ENCODE assay signal across 14 cellular contexts in the genomic region with DNA sequence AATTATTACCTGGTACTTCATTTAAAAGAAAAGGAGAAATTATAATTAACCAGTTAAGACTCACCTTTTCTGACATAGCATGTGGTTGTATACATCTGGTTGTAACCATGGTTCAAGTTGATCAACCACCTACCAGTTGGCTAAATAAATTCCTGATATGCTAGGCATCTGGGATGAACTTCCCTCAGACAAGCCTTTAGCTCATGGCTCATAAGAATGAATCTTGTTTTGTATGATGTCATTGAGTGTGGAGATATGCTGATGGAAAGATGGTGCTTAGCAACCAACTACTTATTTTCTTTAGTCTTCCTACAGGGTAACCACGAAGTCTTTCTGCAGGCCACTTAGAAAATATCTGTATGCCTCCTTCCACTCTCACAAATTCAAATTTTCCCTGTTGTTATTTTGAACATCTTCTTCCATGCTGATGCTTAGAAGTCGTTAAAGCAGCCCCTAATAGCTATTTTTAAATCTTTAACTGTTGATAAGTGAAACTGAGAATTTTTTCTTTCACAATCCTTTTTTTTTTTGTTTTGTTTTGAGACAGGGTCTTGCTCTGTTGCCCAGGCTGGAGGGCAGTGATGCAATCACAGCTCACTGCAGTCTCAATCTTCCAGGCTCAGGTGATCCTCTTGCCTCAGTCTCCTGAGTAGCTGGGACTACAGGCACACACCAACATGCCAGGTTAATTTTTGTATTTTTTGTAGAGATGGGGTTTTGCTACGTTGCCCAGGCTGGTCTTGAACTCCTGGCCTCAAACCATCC. TPM values are rescaled to one million over a fixed set of nuclear protein-coding genes. Genes with fewer than 3 reads are reported as not detected.
DNase-seq lines count a peak whose midpoint lies in the region; ATAC-seq, FAIRE-seq and TF ChIP-seq lines count a peak whose summit lies in the region.
"Had no signal": no experiment of that assay in that cellular context is flagged by ENCODE, and none has a peak within 500 bp of the region (broad histone marks: within the 10 kb centered on the region; RNA-seq: fewer than 3 reads in every experiment).

No MANE protein-coding gene starts in this region.

- H2BK12ac ChIP-seq in mesenchymal stem cell (ENCODE audit: low read length in 2 of 2): no peak overlapping the region

- peaks cover 44% of the 10 kb centered on the region for H3K4me1 Mint-ChIP-seq in Calu3 (ENCODE audit: low read depth, unreplicated experiment)
- H3K4me1 Mint-ChIP-seq: T-helper 17 cell had no signal

- peak overlapping the region; percentile 86 for H3K27ac Mint-ChIP-seq in Calu3 (ENCODE audit: unreplicated experiment)
- H3K27ac Mint-ChIP-seq: activated CD4-positive, alpha-beta memory T cell treated with anti-CD3 and anti-CD28 coated beads for 36 hours; activated naive CD4-positive, alpha-beta T cell treated with anti-CD3 and anti-CD28 coated beads for 36 hours; T-helper 17 cell had no signal

- TF ChIP-seq POLR2A in K562 (conservative IDR thresholded peaks at IDR 0.05): no peak
- TF ChIP-seq POLR2A in body of pancreas (IDR thresholded peaks at IDR 0.05): no peak

- H3K27ac ChIP-seq in K562 (ENCODE audit: extremely low read depth, low read depth, low read length): no peak overlapping the region
- no peak overlapping the region for H3K27ac ChIP-seq in mesenchymal stem cell (ENCODE audit: low read length, poor library complexity, severe bottlenecking)
- H3K27ac ChIP-seq in body of pancreas: no peak overlapping the region
- H3K27ac ChIP-seq: skin epidermis had no signal

- H2BK15ac ChIP-seq in mesenchymal stem cell (ENCODE audit: low read depth, poor library complexity, severe bottlenecking): no peak overlapping the region

- 15% methylated on average over 3 of the region's 3 CpGs for WGBS in K562 (ENCODE audit: insufficient coverage, low coverage, missing lambda C conversion rate)
- 43% methylated on average over 2 of the region's 3 CpGs for WGBS in mesenchymal stem cell
- 71 to 80% methylated on average over 3 of the region's 3 CpGs for WGBS in body of pancreas, 2 donors

- intact Hi-C loops in Calu3 (cut with micrococcal nuclease; ENCODE audit: unreplicated experiment): loop anchor here (5.0 kb wide), 1 partner anchor 57 kb away; no protein-coding TSS in a partner anchor
- intact Hi-C loops in K562 (cut with micrococcal nuclease): no loop called here
- intact Hi-C loops in body of pancreas (cut with DNase I): no loop called here

- POLR2A ChIA-PET in K562 (lab: Yijun Ruan, JAX): interaction anchor here (0.6 kb wide), 1 partner anchor 178 kb away, joined by 3 read pairs; no protein-coding TSS in a partner anchor

- H2AFZ ChIP-seq in K562 (ENCODE audit: low read depth, low read length): no peak overlapping the region
- no peak overlapping the region for H2AFZ ChIP-seq in mesenchymal stem cell (ENCODE audit: low read depth, low read length)

- H3K27me3 Mint-ChIP-seq in Calu3 (ENCODE audit: unreplicated experiment): no peaks in the 10 kb centered on the region

- H3K9me1 ChIP-seq in K562 (ENCODE audit: control insufficient read depth, insufficient read depth, low read length): no peaks in the 10 kb centered on the region

- H3K79me2 ChIP-seq in K562 (ENCODE audit: control insufficient read depth, insufficient read depth, low read length): no peaks in the 10 kb centered on the region

- H3K36me3 ChIP-seq in K562 (ENCODE audit: control insufficient read depth, insufficient read depth, low read length) (no peaks in the 10 kb centered on the region), mesenchymal stem cell (ENCODE audit: control insufficient read depth in 1 of 2, insufficient read depth in 2 of 2, low read depth in 1 of 2, low read length in 2 of 2) (no peaks in the 10 kb centered on the region), body of pancreas (replicated peaks in 1 of 2; ENCODE audit: insufficient read depth in 1 of 2, low read depth in 2 of 2) (no peaks in the 10 kb centered on the region)

- H3K14ac ChIP-seq in mesenchymal stem cell (ENCODE audit: low read length in 2 of 2): no peak overlapping the region

- H3K9me3 ChIP-seq in K562 (replicated peaks; ENCODE audit: control insufficient read depth, insufficient read depth, low read depth, low read length): no peaks in the 10 kb centered on the region
- no peaks in the 10 kb centered on the region for H3K9me3 ChIP-seq in mesenchymal stem cell (ENCODE audit: control insufficient read depth, low read length)
- no peaks in the 10 kb centered on the region for H3K9me3 ChIP-seq in body of pancreas

- H2BK5ac ChIP-seq in mesenchymal stem cell (ENCODE audit: low read depth, low read length, poor library complexity, severe bottlenecking): no peak overlapping the region

- H3K4me1 ChIP-seq in K562 (replicated peaks in 1 of 2; ENCODE audit: control insufficient read depth in 2 of 2, insufficient read depth in 2 of 2, low read length in 2 of 2): peaks cover 10 to 23% of the 10 kb centered on the region in 2 experiments
- peaks cover 14% of the 10 kb centered on the region for H3K4me1 ChIP-seq in mesenchymal stem cell (ENCODE audit: control insufficient read depth, insufficient read depth, low read depth, low read length)
- H3K4me1 ChIP-seq in body of pancreas: no peaks in the 10 kb centered on the region

- H2AK5ac ChIP-seq in mesenchymal stem cell (ENCODE audit: low read length, severe bottlenecking): no peak overlapping the region

- H3K9ac ChIP-seq in K562 (ENCODE audit: insufficient read depth in 1 of 2, low read depth in 2 of 2, low read length in 2 of 2): no peak overlapping the region
- peak overlapping the region; percentile 80 for H3K9ac ChIP-seq in mesenchymal stem cell (ENCODE audit: low read length)

- H3K18ac ChIP-seq in mesenchymal stem cell (ENCODE audit: low read depth in 1 of 2, low read length in 2 of 2): no peak overlapping the region

- H4K91ac ChIP-seq in mesenchymal stem cell (ENCODE audit: low read length): no peak overlapping the region

- DNase-seq in Calu3 (no peak), HTR-8/SVneo (ENCODE audit: insufficient read length, low spot score) (no peak), K562 (ENCODE audit: extremely low read depth in 1 of 4, low spot score in 3 of 4) (no peak), mesenchymal stem cell (peak; percentile 86), inferior parietal cortex (ENCODE audit: extremely low spot score) (no peak), body of pancreas (no peak)
- DNase-seq: activated CD4-positive, alpha-beta memory T cell treated with anti-CD3 and anti-CD28 coated beads for 36 hours; activated naive CD4-positive, alpha-beta T cell treated with anti-CD3 and anti-CD28 coated beads for 36 hours; NCI-H146; T-helper 17 cell had no signal

- TF ChIP-seq CTCF in Calu3 (IDR thresholded peaks at IDR 0.05; ENCODE audit: unreplicated experiment): no peak
- TF ChIP-seq CTCF in K562 (IDR thresholded peaks at IDR 0.05 in 2 of 3, conservative IDR thresholded peaks at IDR 0.05 in 1 of 3; ENCODE audit: insufficient read depth in 2 of 3, low read depth in 1 of 3, low read length in 3 of 3): no peak
- TF ChIP-seq CTCF in body of pancreas (IDR thresholded peaks at IDR 0.05): no peak

- no peak overlapping the region for H2BK120ac ChIP-seq in mesenchymal stem cell (ENCODE audit: low read depth, low read length)

- H3K27me3 ChIP-seq in K562 (ENCODE audit: control insufficient read depth in 2 of 2, insufficient read depth in 2 of 2, low read length in 2 of 2) (no peaks in the 10 kb centered on the region), mesenchymal stem cell (ENCODE audit: control insufficient read depth in 1 of 2, insufficient read depth in 1 of 2, low read length in 2 of 2) (no peaks in the 10 kb centered on the region), body of pancreas (no peaks in the 10 kb centered on the region)

- in situ Hi-C loops in K562 (cut with MboI): no loop called here

- CTCF ChIA-PET in Calu3 (lab: Charles Lee) (interaction anchor here (1.2 kb wide), 1 partner anchor 10 kb away, joined by 3 read pairs; no protein-coding TSS in a partner anchor), K562 (lab: Yijun Ruan, JAX; ENCODE audit: low intra/inter-chr PET ratio) (no interaction called here)

- no TSS peak for BruUV-seq in Calu3 (replicated peaks; lab: Mats Ljungman, UMichigan)
- BruUV-seq in K562 (replicated peaks; lab: Mats Ljungman, UMichigan): no TSS peak

- no peaks in the 10 kb centered on the region for H3K9me3 Mint-ChIP-seq in Calu3 (ENCODE audit: low read depth, unreplicated experiment)
- H3K9me3 Mint-ChIP-seq: activated CD4-positive, alpha-beta memory T cell treated with anti-CD3 and anti-CD28 coated beads for 36 hours; activated naive CD4-positive, alpha-beta T cell treated with anti-CD3 and anti-CD28 coated beads for 36 hours had no signal

- peak; percentile 72 for FAIRE-seq in HTR-8/SVneo (lab: Jason Lieb, UNC)
- FAIRE-seq in K562 (lab: Jason Lieb, UNC): no peak

- TF ChIP-seq EP300 in K562 (IDR thresholded peaks at IDR 0.05; ENCODE audit: low read length): no peak

- H3K4me2 ChIP-seq in K562 (ENCODE audit: insufficient read depth, low read length) (no peak overlapping the region), mesenchymal stem cell (ENCODE audit: low read length, poor library complexity, severe bottlenecking) (no peak overlapping the region)

- no peak overlapping the region for H4K8ac ChIP-seq in mesenchymal stem cell (ENCODE audit: low read length)

- ATAC-seq in K562: no peak
- no peak for ATAC-seq in body of pancreas
- ATAC-seq in HG02970 (IDR thresholded peaks at IDR 0.05; ENCODE audit: low FRiP score, unreplicated experiment): no peak
- no peak for ATAC-seq in HG03095 (IDR thresholded peaks at IDR 0.05; ENCODE audit: unreplicated experiment)
- ATAC-seq: T-helper 17 cell had no signal

- H3K4me3 Mint-ChIP-seq in Calu3 (ENCODE audit: low read depth, unreplicated experiment): no peak overlapping the region
- H3K4me3 Mint-ChIP-seq: activated CD4-positive, alpha-beta memory T cell treated with anti-CD3 and anti-CD28 coated beads for 36 hours; activated naive CD4-positive, alpha-beta T cell treated with anti-CD3 and anti-CD28 coated beads for 36 hours; T-helper 17 cell had no signal

- no peak overlapping the region for H3K23ac ChIP-seq in mesenchymal stem cell (ENCODE audit: low read length in 2 of 2)

- no peaks in the 10 kb centered on the region for H3K79me1 ChIP-seq in mesenchymal stem cell (replicated peaks; ENCODE audit: low read length, poor library complexity, severe bottlenecking)

- H3K4ac ChIP-seq in mesenchymal stem cell (ENCODE audit: low read depth in 1 of 2, low read length in 2 of 2): no peak overlapping the region

- no peak overlapping the region for H3K4me3 ChIP-seq in K562
- no peak overlapping the region for H3K4me3 ChIP-seq in mesenchymal stem cell (ENCODE audit: insufficient read depth in 1 of 2, low read depth in 1 of 2, low read length in 2 of 2)
- H3K4me3 ChIP-seq in body of pancreas: no peak overlapping the region
- H3K4me3 ChIP-seq: skin epidermis had no signal

- TF ChIP-seq RAD21 in K562 (CRISPR knock-in tag; conservative IDR thresholded peaks at IDR 0.05 in 1 of 2, IDR thresholded peaks at IDR 0.05 in 1 of 2): no peak

- peaks cover 11% of the 10 kb centered on the region for H3K36me3 Mint-ChIP-seq in Calu3 (ENCODE audit: insufficient read depth, unreplicated experiment)
- H3K36me3 Mint-ChIP-seq: activated CD4-positive, alpha-beta memory T cell treated with anti-CD3 and anti-CD28 coated beads for 36 hours had no signal

- H4K20me1 ChIP-seq in K562 (replicated peaks; ENCODE audit: control insufficient read depth, insufficient read depth, low read length): no peaks in the 10 kb centered on the region

RNA-seq across cellular contexts. Expression of a gene that starts 51.9 kb away (rescaled TPM):
- total RNA-seq in Calu3 (2022) (0.91 and 1.3 TPM in 2 replicates), K562 (2014; rRNA removed) (0.91 and 1.2 TPM in 2 replicates), K562 (2014; rRNA removed; fragmentation: Illumina TruSeq; extraction: Trizol) (0.40 and 0.54 TPM in 2 replicates), K562 (2015; rRNA removed; fragmentation: Illumina TruSeq; extraction: Trizol) (0.23 and 0.51 TPM in 2 replicates), K562 (2021) (0.78 and 0.98 TPM in 2 replicates), body of pancreas (under 1 TPM in 1 of 2 donors, not detected in 1; 0.78 TPM)
- 2.9 and 3.2 TPM in 2 replicates for total RNA-seq in K562 (2011; cell fraction: chromatin; rRNA removed; ENCODE audit: low replicate concordance)
- total RNA-seq in K562 (2011; cell fraction: nucleolus; rRNA removed): 1.6 and 4.0 TPM in 2 replicates
- total RNA-seq in K562 (2011; cell fraction: nucleoplasm; rRNA removed): 2.7 and 3.4 TPM in 2 replicates
- polyA plus RNA-seq in K562 (2011; rRNA removed) (1.1 and 2.5 TPM in 2 replicates), K562 (2014; fragmentation: Illumina TruSeq; extraction: Trizol) (0.68 and 0.85 TPM in 2 replicates), K562 (2014; fragmentation: Nextera tagmentation; extraction: Ambion mirVana) (under 1 TPM; 0.14 TPM), K562 (2014; rRNA removed) (0.74 and 1.2 TPM in 2 replicates)
- 1.7 and 5.0 TPM in 2 replicates for polyA plus RNA-seq in K562 (2011; cell fraction: cytosol; rRNA removed)
- 1.7 and 2.2 TPM in 2 replicates for polyA plus RNA-seq in K562 (2011; cell fraction: nucleus; rRNA removed)
- 1.2 and 1.4 TPM in 2 replicates for polyA plus RNA-seq in K562 (2012)
- 0.60 and 2.7 TPM in 2 replicates for polyA minus RNA-seq in K562 (2011; rRNA and poly(A)+ RNA removed)
- polyA minus RNA-seq in K562 (2011; cell fraction: cytosol; rRNA and poly(A)+ RNA removed): not detected in 2 replicates
- 2.0 and 2.6 TPM in 2 replicates for polyA minus RNA-seq in K562 (2011; cell fraction: nucleus; rRNA and poly(A)+ RNA removed)
- polyA plus RNA-seq in mesenchymal stem cell (2013, experiment 1 of 2): not detected
- polyA plus RNA-seq in mesenchymal stem cell (2013, experiment 2 of 2): 0.15 TPM
- total RNA-seq: activated naive CD4-positive, alpha-beta T cell treated with anti-CD3 and anti-CD28 coated beads for 36 hours; mononuclear cell; T-helper 17 cell had no signal
